Comparison of ENCODE assay signal across 6 cellular contexts in the genomic region with DNA sequence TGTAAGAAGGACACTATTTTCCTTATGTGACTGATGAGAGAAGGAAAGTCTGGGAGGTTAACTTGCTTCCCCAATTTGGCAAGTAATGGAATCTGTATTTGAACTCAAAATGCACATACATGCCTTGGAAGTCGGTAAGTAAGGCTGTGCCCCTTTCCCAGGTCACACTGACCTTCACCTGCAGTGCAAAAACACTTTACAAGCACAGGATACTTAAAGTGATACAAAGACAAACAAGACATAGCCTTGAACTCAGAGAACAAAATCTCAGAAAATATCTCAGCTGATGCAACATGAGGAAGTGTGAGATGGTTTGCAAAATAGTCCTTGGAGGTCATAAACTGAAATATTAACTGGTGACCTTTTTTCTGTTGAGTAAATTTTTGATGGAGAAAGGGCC.
"Had no signal": no experiment of that assay in that cellular context is flagged by ENCODE, and none has a peak within 500 bp of the region (broad histone marks: within the 10 kb centered on the region; RNA-seq: fewer than 3 reads in every experiment).

No MANE protein-coding gene starts in this region.

- H3K4me3 ChIP-seq: GM23248 had no signal

- H2AFZ ChIP-seq: GM23248 had no signal

- DNase-seq: GM23248, GOT3, H7, HCEC 1CT, KBM-7 had no signal

- FAIRE-seq: HTR-8/SVneo had no signal

- H3K27ac ChIP-seq: GM23248 had no signal

- H3K9ac ChIP-seq: GM23248 had no signal
